ENCODE assay signal across 10 cellular contexts in the genomic region with DNA sequence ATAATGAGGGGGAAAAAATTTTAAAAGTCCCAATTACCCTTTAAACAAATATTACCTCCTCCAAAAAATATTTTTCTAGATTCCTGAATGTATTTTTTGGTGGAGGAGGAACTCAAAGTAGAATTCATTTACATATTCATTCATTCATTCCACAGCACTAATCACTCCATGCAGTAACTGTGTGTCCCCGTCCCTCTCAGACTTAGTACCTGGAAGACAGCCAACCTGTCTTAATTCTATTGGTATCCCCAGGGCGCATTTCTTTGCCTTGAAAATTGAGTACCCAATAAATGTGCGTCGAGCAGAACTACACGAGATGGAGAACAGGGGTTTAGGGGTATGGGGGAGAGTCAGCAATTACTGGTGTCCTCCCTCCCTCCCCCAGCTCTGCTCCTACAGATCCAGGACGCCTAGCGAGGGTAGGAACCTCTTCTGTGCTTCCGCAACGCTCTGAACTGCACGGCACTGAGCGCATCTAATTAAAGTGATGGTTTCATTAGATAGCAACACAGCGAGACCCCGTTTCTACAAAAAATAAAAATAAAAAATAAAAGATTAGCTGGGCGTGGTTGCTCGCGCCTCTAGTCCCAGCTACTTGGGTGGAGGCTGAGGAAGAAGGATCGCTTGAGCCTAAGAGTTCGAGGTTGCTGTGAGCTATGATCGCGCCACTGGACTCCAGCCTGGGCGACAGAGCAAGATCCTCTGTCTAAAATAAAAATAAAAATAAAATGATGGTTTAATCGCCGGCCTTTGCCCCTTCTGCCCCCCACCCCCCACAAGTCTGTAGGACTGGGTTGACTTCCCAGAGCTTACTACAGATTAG. TPM values are rescaled to one million over a fixed set of nuclear protein-coding genes. Genes with fewer than 3 reads are reported as not detected.
DNase-seq lines count a peak whose midpoint lies in the region; ATAC-seq, FAIRE-seq and TF ChIP-seq lines count a peak whose summit lies in the region.
"Had no signal": no experiment of that assay in that cellular context is flagged by ENCODE, and none has a peak within 500 bp of the region (broad histone marks: within the 10 kb centered on the region; RNA-seq: fewer than 3 reads in every experiment).

No MANE protein-coding gene starts in this region.

- no peak overlapping the region for H3K27ac Mint-ChIP-seq in T-helper 17 cell
- no peak overlapping the region for H3K27ac Mint-ChIP-seq in stimulated activated effector memory CD8-positive, alpha-beta T cell treated with anti-CD3 and anti-CD28 coated beads, Interleukin-12 subunit alpha, Interleukin-12 subunit beta, amount 100 ng/mL, for 72 hours
- H3K27ac Mint-ChIP-seq: stimulated activated naive CD8-positive, alpha-beta T cell treated with anti-CD3 and anti-CD28 coated beads, Interleukin-15, amount 100 ng/mL, for 72 hours had no signal

- FAIRE-seq in kidney (lab: Jason Lieb, UNC): no peak

- H3K4me1 Mint-ChIP-seq in T-helper 17 cell: peaks cover 19% of the 10 kb centered on the region
- peaks cover 26% of the 10 kb centered on the region for H3K4me1 Mint-ChIP-seq in stimulated activated effector memory CD8-positive, alpha-beta T cell treated with anti-CD3 and anti-CD28 coated beads, Interleukin-12 subunit alpha, Interleukin-12 subunit beta, amount 100 ng/mL, for 72 hours

- no peaks in the 10 kb centered on the region for H3K9me3 Mint-ChIP-seq in stimulated activated effector memory CD8-positive, alpha-beta T cell treated with anti-CD3 and anti-CD28 coated beads, Interleukin-12 subunit alpha, Interleukin-12 subunit beta, amount 100 ng/mL, for 72 hours
- H3K9me3 Mint-ChIP-seq: central memory CD8-positive, alpha-beta T cell; stimulated activated naive CD8-positive, alpha-beta T cell treated with anti-CD3 and anti-CD28 coated beads, Interleukin-15, amount 100 ng/mL, for 72 hours had no signal

- H3K4me3 Mint-ChIP-seq in T-helper 17 cell: peak overlapping the region; percentile 87
- no peak overlapping the region for H3K4me3 Mint-ChIP-seq in stimulated activated effector memory CD8-positive, alpha-beta T cell treated with anti-CD3 and anti-CD28 coated beads, Interleukin-12 subunit alpha, Interleukin-12 subunit beta, amount 100 ng/mL, for 72 hours
- H3K4me3 Mint-ChIP-seq: central memory CD8-positive, alpha-beta T cell; stimulated activated naive CD8-positive, alpha-beta T cell treated with anti-CD3 and anti-CD28 coated beads, Interleukin-15, amount 100 ng/mL, for 72 hours had no signal

- H3K4me3 ChIP-seq in kidney (ENCODE audit: low read length in 2 of 2): peak overlapping the region; percentile 35 to 64

- H3K9me3 ChIP-seq in T-helper 17 cell (ENCODE audit: control insufficient read depth, low read length, poor library complexity, severe bottlenecking) (no peaks in the 10 kb centered on the region), kidney (ENCODE audit: control insufficient read depth in 1 of 2, low read length in 2 of 2) (no peaks in the 10 kb centered on the region)

- H3K4me1 ChIP-seq in kidney (ENCODE audit: control insufficient read depth in 1 of 2, insufficient read depth in 1 of 2, low read depth in 1 of 2, low read length in 2 of 2): peaks cover 8 to 13% of the 10 kb centered on the region in 2 donors

- H3K27me3 Mint-ChIP-seq in T-helper 17 cell: no peaks in the 10 kb centered on the region
- H3K27me3 Mint-ChIP-seq: central memory CD8-positive, alpha-beta T cell had no signal

- DNase-seq in stimulated activated CD4-positive, alpha-beta T cell treated with anti-CD3 and anti-CD28 coated beads, Interleukin-15, amount 100 ng/mL, for 24 hours: peak; percentile 8
- no peak for DNase-seq in stimulated activated CD4-positive, alpha-beta T cell treated with anti-CD3 and anti-CD28 coated beads, Interleukin-2, amount 100 ng/mL, for 48 hours
- DNase-seq in T-helper 17 cell (no peak), kidney (no peak), cerebellum (ENCODE audit: low spot score) (no peak)
- no peak for DNase-seq in stimulated activated effector memory CD8-positive, alpha-beta T cell treated with anti-CD3 and anti-CD28 coated beads, Interleukin-12 subunit alpha, Interleukin-12 subunit beta, amount 100 ng/mL, for 72 hours (ENCODE audit: low spot score in 2 of 2)

- peaks cover 3% of the 10 kb centered on the region for H3K36me3 Mint-ChIP-seq in T-helper 17 cell (ENCODE audit: low read depth)
- H3K36me3 Mint-ChIP-seq in stimulated activated effector memory CD8-positive, alpha-beta T cell treated with anti-CD3 and anti-CD28 coated beads, Interleukin-12 subunit alpha, Interleukin-12 subunit beta, amount 100 ng/mL, for 72 hours: peaks cover 7% of the 10 kb centered on the region

- TF ChIP-seq CTCF in kidney (IDR thresholded peaks at IDR 0.05; ENCODE audit: borderline replicate concordance, extremely low read depth, insufficient read depth): no peak

- ATAC-seq in T-helper 17 cell (no peak), GM21390 (IDR thresholded peaks at IDR 0.05; ENCODE audit: unreplicated experiment) (no peak), HG02885 (IDR thresholded peaks at IDR 0.05; ENCODE audit: poor library complexity, unreplicated experiment) (no peak)
- ATAC-seq in stimulated activated effector memory CD8-positive, alpha-beta T cell treated with anti-CD3 and anti-CD28 coated beads, Interleukin-12 subunit alpha, Interleukin-12 subunit beta, amount 100 ng/mL, for 72 hours: no peak

- intact Hi-C loops in kidney (cut with DNase I): no loop called here

- no peak overlapping the region for H3K27ac ChIP-seq in kidney (ENCODE audit: low read depth in 2 of 2, low read length in 2 of 2)

- no peak overlapping the region for H3K9ac ChIP-seq in kidney (ENCODE audit: low read length in 2 of 2)

- H3K36me3 ChIP-seq in kidney (ENCODE audit: control insufficient read depth in 1 of 2, insufficient read depth in 2 of 2, low read length in 2 of 2): no peaks in the 10 kb centered on the region

RNA-seq across cellular contexts. Expression of gene FKBP1B, which starts 0.7 kb away (rescaled TPM):
- 1 to 10 TPM in 1 of 2 donors, under 1 TPM in 1; 0.27 to 2.6 TPM for total RNA-seq in T-helper 17 cell
- 11.8 TPM for total RNA-seq in kidney
- polyA plus RNA-seq in kidney (ENCODE audit: insufficient read depth, low read depth, low replicate concordance): 19.8 TPM
- total RNA-seq in cerebellum: 25.1 TPM

RNA-seq across cellular contexts. Expression of gene WDCP, which starts 1.7 kb away (rescaled TPM):
- 1 to 10 TPM; 3.4 to 3.7 TPM for total RNA-seq in T-helper 17 cell
- 11.7 TPM for total RNA-seq in kidney
- 2.9 TPM for polyA plus RNA-seq in kidney (ENCODE audit: insufficient read depth, low read depth, low replicate concordance)
- total RNA-seq in cerebellum: 18.0 TPM

RNA-seq across cellular contexts. Expression of gene SF3B6, which starts 27.3 kb away (rescaled TPM):
- 10 to 100 TPM; 48.8 to 51.5 TPM for total RNA-seq in T-helper 17 cell
- total RNA-seq in kidney: 74.8 TPM
- polyA plus RNA-seq in kidney (ENCODE audit: insufficient read depth, low read depth, low replicate concordance): 170 TPM
- 60.0 TPM for total RNA-seq in cerebellum

RNA-seq across cellular contexts. Expression of gene TP53I3, which starts 35.8 kb away (rescaled TPM):
- total RNA-seq in T-helper 17 cell (under 1 TPM; 0.17 to 0.34 TPM), kidney (45.1 TPM), cerebellum (10.2 TPM)
- 85.0 TPM for polyA plus RNA-seq in kidney (ENCODE audit: insufficient read depth, low read depth, low replicate concordance)

RNA-seq across cellular contexts. Expression of gene MFSD2B, which starts 39.0 kb away (rescaled TPM):
- 1 to 10 TPM in 1 of 2 donors, under 1 TPM in 1; 0.27 to 4.9 TPM for total RNA-seq in T-helper 17 cell
- total RNA-seq in kidney: 0.54 TPM
- polyA plus RNA-seq in kidney (ENCODE audit: insufficient read depth, low read depth, low replicate concordance): not detected
- total RNA-seq in cerebellum: 0.64 TPM
